ENCODE assay signal across 17 cellular contexts in the genomic region with DNA sequence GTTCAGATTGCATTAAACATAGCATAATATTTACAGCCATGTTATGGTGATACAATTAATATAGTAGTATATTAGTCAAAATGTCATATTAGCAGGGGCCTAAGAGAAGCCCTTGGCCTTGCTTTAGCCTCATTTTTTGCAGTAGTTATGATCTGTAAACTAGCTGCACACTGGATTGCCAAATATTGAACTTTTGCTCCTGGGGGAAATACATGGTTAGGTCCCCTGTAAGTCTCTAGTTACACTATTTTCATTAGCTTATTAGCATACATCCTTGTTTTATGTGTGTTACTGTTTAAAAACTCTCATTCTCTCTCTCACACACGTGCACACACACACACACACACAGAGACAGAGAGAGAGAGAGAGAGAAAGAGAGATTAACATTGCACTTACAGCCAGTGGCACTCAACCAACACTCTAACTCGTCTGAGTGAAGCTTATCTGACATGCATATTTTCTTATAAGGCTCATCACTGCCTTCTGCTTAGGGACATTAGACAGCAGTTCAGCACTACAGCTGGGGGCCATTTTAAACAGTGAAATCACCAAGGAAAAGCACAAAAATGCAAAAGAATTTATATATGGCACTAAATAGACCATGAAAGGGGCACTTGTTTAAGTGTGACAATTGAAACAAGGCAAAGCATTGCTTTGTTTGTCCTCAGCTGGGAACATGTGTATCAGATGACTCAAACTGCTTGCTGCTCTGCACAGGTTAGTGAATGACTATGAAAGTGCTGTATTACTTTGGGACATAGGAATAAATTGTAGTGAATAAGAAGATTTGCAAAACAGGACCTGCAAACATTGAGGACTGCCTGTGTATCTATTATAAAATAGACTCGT.
DNase-seq lines count a peak whose midpoint lies in the region; TF ChIP-seq lines count a peak whose summit lies in the region.
"Had no signal": no experiment of that assay in that cellular context is flagged by ENCODE, and none has a peak within 500 bp of the region (broad histone marks: within the 10 kb centered on the region; RNA-seq: fewer than 3 reads in every experiment).

No MANE protein-coding gene starts in this region.

- no peaks in the 10 kb centered on the region for H3K27me3 Mint-ChIP-seq in activated naive CD4-positive, alpha-beta T cell treated with anti-CD3 and anti-CD28 coated beads for 36 hours (ENCODE audit: low read depth)
- H3K27me3 Mint-ChIP-seq: natural killer cell treated with Interleukin-12 subunit alpha and Interleukin-12 subunit beta and Interleukin-15 and Interleukin-18, amount 100 ng/mL, for 72 hours had no signal

- no peak overlapping the region for H3K14ac ChIP-seq in neuronal stem cell (ENCODE audit: low read length)

- no peaks in the 10 kb centered on the region for H3K79me1 ChIP-seq in neuronal stem cell (ENCODE audit: low read depth, low read length)

- TF ChIP-seq CTCF in fibroblast of pulmonary artery (IDR thresholded peaks at IDR 0.05; ENCODE audit: low read length, missing control alignments) = no peak
- TF ChIP-seq CTCF in prostate gland (IDR thresholded peaks at IDR 0.05) = no peak

- no peak overlapping the region for H3K27ac Mint-ChIP-seq in activated naive CD4-positive, alpha-beta T cell treated with anti-CD3 and anti-CD28 coated beads for 36 hours
- H3K27ac Mint-ChIP-seq: CD4-positive, alpha-beta memory T cell; natural killer cell treated with Interleukin-12 subunit alpha and Interleukin-12 subunit beta and Interleukin-15 and Interleukin-18, amount 100 ng/mL, for 72 hours had no signal

- H2BK15ac ChIP-seq in neuronal stem cell (ENCODE audit: low read length) = no peak overlapping the region

- no peak overlapping the region for H4K8ac ChIP-seq in neuronal stem cell (ENCODE audit: low read depth, low read length)

- H2AFZ ChIP-seq in neuronal stem cell (ENCODE audit: low read length) = peak overlapping the region; percentile 74

- H3K36me3 ChIP-seq in neuronal stem cell (replicated peaks in 1 of 2; ENCODE audit: control insufficient read depth in 2 of 2, insufficient read depth in 2 of 2, low read length in 2 of 2) (no peaks in the 10 kb centered on the region), prostate gland (no peaks in the 10 kb centered on the region)
- H3K36me3 ChIP-seq: esophagus muscularis mucosa had no signal

- no peak overlapping the region for H3K4ac ChIP-seq in neuronal stem cell (ENCODE audit: low read length)

- H3K36me3 Mint-ChIP-seq in activated naive CD4-positive, alpha-beta T cell treated with anti-CD3 and anti-CD28 coated beads for 36 hours (ENCODE audit: low read depth) = no peaks in the 10 kb centered on the region
- H3K36me3 Mint-ChIP-seq: CD4-positive, alpha-beta memory T cell; natural killer cell treated with Interleukin-12 subunit alpha and Interleukin-12 subunit beta and Interleukin-15 and Interleukin-18, amount 100 ng/mL, for 72 hours had no signal

- no CpG with 5 or more reads among the region's 3 CpGs for WGBS in neuronal stem cell (ENCODE audit: extremely low coverage in 2 of 2, insufficient read length in 2 of 2, insufficient replicate concordance in 1 of 2), 2 donors
- 44% methylated on average over 3 of the region's 3 CpGs for WGBS in prostate gland

- no peak overlapping the region for H2BK5ac ChIP-seq in neuronal stem cell (ENCODE audit: low read length)

- no peak overlapping the region for H2BK12ac ChIP-seq in neuronal stem cell (ENCODE audit: low read length)

- H3K18ac ChIP-seq in neuronal stem cell (ENCODE audit: low read length) = no peak overlapping the region

- DNase-seq in NCI-H146 (lab: John Stamatoyannopoulos, UW) (peak; percentile 11), NCI-H146 treated with DMSO at 0.1 percent for 48 hours (lab: John Stamatoyannopoulos, UW; ENCODE audit: unreplicated experiment) (no peak), NCI-H345 treated with DMSO at 0.1 percent for 48 hours (lab: John Stamatoyannopoulos, UW; ENCODE audit: unreplicated experiment) (peak; percentile 6), fibroblast of pulmonary artery (ENCODE audit: low read depth) (peak; percentile 42), neuronal stem cell (ENCODE audit: low spot score) (no peak), dedifferentiated amniotic fluid mesenchymal stem cell (ENCODE audit: extremely low spot score) (no peak), prostate gland (ENCODE audit: low spot score) (no peak)
- no peak for DNase-seq in activated naive CD4-positive, alpha-beta T cell treated with anti-CD3 and anti-CD28 coated beads for 36 hours
- DNase-seq: CD4-positive, alpha-beta memory T cell; cortex of kidney; hypothalamus; NCI-H774; small intestine; stimulated activated naive CD8-positive, alpha-beta T cell treated with anti-CD3 and anti-CD28 coated beads, Interleukin-15, Interleukin-2, amounts not matched to agents 100 U/mL and 50 U/mL, for 24 hours; T1000 had no signal

- no peak overlapping the region for H3K4me3 Mint-ChIP-seq in activated naive CD4-positive, alpha-beta T cell treated with anti-CD3 and anti-CD28 coated beads for 36 hours
- H3K4me3 Mint-ChIP-seq: CD4-positive, alpha-beta memory T cell; natural killer cell treated with Interleukin-12 subunit alpha and Interleukin-12 subunit beta and Interleukin-15 and Interleukin-18, amount 100 ng/mL, for 72 hours had no signal

- H3K4me3 ChIP-seq in fibroblast of pulmonary artery (replicated peaks; ENCODE audit: low read depth, low read length) (no peak overlapping the region), neuronal stem cell (ENCODE audit: low read length in 2 of 2) (no peak overlapping the region), prostate gland (no peak overlapping the region)
- H3K4me3 ChIP-seq: esophagus muscularis mucosa had no signal

- no peaks in the 10 kb centered on the region for H3K9me3 Mint-ChIP-seq in activated naive CD4-positive, alpha-beta T cell treated with anti-CD3 and anti-CD28 coated beads for 36 hours
- H3K9me3 Mint-ChIP-seq: CD4-positive, alpha-beta memory T cell had no signal

- no peak for TF ChIP-seq POLR2A in prostate gland (IDR thresholded peaks at IDR 0.05)

- H3K4me1 Mint-ChIP-seq in activated naive CD4-positive, alpha-beta T cell treated with anti-CD3 and anti-CD28 coated beads for 36 hours (ENCODE audit: low read depth) = no peaks in the 10 kb centered on the region
- H3K4me1 Mint-ChIP-seq: CD4-positive, alpha-beta memory T cell had no signal

- H3K4me1 ChIP-seq in neuronal stem cell (ENCODE audit: control insufficient read depth in 2 of 2, insufficient read depth in 1 of 2, low read depth in 1 of 2, low read length in 2 of 2) (peaks cover 3 to 11% of the 10 kb centered on the region in 2 donors), prostate gland (replicated peaks) (no peaks in the 10 kb centered on the region)
- H3K4me1 ChIP-seq: esophagus muscularis mucosa had no signal

- H3K4me2 ChIP-seq in neuronal stem cell (ENCODE audit: insufficient read depth, low read length, poor library complexity, severe bottlenecking) = no peak overlapping the region

- intact Hi-C loops in prostate gland (cut with DNase I) = no loop called here
- intact Hi-C loops in activated naive CD4-positive, alpha-beta T cell treated with anti-CD3 and anti-CD28 coated beads for 36 hours (cut with micrococcal nuclease) = no loop called here

- H2AK5ac ChIP-seq in neuronal stem cell (ENCODE audit: low read depth, low read length) = no peak overlapping the region

- H3K27me3 ChIP-seq in neuronal stem cell (ENCODE audit: control insufficient read depth in 3 of 3, insufficient read depth in 3 of 3, low read depth in 1 of 3, low read length in 3 of 3) (no peaks in the 10 kb centered on the region), prostate gland (replicated peaks; ENCODE audit: insufficient read depth) (no peaks in the 10 kb centered on the region)
- H3K27me3 ChIP-seq: esophagus muscularis mucosa had no signal

- H3K27ac ChIP-seq in neuronal stem cell (replicated peaks; ENCODE audit: low read length) = no peak overlapping the region
- no peak overlapping the region for H3K27ac ChIP-seq in prostate gland
- H3K27ac ChIP-seq: esophagus muscularis mucosa had no signal

- H3K23ac ChIP-seq in neuronal stem cell (ENCODE audit: low read depth, low read length, poor library complexity) = no peak overlapping the region

- no peak overlapping the region for H2BK120ac ChIP-seq in neuronal stem cell (ENCODE audit: low read depth, low read length)

- no peaks in the 10 kb centered on the region for H3K9me3 ChIP-seq in neuronal stem cell (replicated peaks in 1 of 2; ENCODE audit: control insufficient read depth in 2 of 2, insufficient read depth in 1 of 2, low read depth in 1 of 2, low read length in 2 of 2)
- no peaks in the 10 kb centered on the region for H3K9me3 ChIP-seq in prostate gland
- H3K9me3 ChIP-seq: esophagus muscularis mucosa had no signal

- CTCF ChIA-PET in activated naive CD4-positive, alpha-beta T cell treated with anti-CD3 and anti-CD28 coated beads for 36 hours (lab: Charles Lee) = no interaction called here

- H4K91ac ChIP-seq in neuronal stem cell (ENCODE audit: low read depth, low read length, poor library complexity) = no peak overlapping the region

- no peak overlapping the region for H3K9ac ChIP-seq in neuronal stem cell (ENCODE audit: low read depth, low read length, poor library complexity)

Comparison
In these comparisons a context has a peak if more than half of its experiments do, and no peak if none do; other contexts are left out.
1. DNase-seq: peak in NCI-H146 (single experiment), NCI-H345 treated with DMSO at 0.1 percent for 48 hours (single experiment) and fibroblast of pulmonary artery (single experiment); none in NCI-H146 treated with DMSO at 0.1 percent for 48 hours (single experiment), neuronal stem cell (single experiment), dedifferentiated amniotic fluid mesenchymal stem cell (single experiment), prostate gland (single experiment) and activated naive CD4-positive, alpha-beta T cell treated with anti-CD3 and anti-CD28 coated beads for 36 hours (single experiment).